In genomic region chr2:71728036-71728435, GRCh38 we compare ENCODE assay signal across 28 cellular contexts.
A peak's percentile ranks its signal among the peaks of the same experiment; 100 is the strongest.
DNase-seq lines count a peak whose midpoint lies in the region; ATAC-seq, FAIRE-seq and TF ChIP-seq lines count a peak whose summit lies in the region.
"Had no signal": no experiment of that assay in that cellular context is flagged by ENCODE, and none has a peak within 500 bp of the region (broad histone marks: within the 10 kb centered on the region; RNA-seq: fewer than 3 reads in every experiment).

No MANE protein-coding gene starts in this region.

- H3K4me2 ChIP-seq in PC-9 (peak overlapping the region; percentile 10; the same call in 1 of the 2 replicates), mammary epithelial cell (ENCODE audit: insufficient read depth, low read depth, low read length) (no peak overlapping the region), keratinocyte (ENCODE audit: control insufficient read depth, extremely low read depth, insufficient read depth, low read depth, low read length) (peak overlapping the region; percentile 24)
- H3K4me2 ChIP-seq: BLaER1 had no signal

- H4K20me1 ChIP-seq in PC-9 (ENCODE audit: insufficient read depth) (no peaks in the 10 kb centered on the region), mammary epithelial cell (ENCODE audit: insufficient read depth, low read length) (no peaks in the 10 kb centered on the region), keratinocyte (ENCODE audit: control insufficient read depth, extremely low read depth, insufficient read depth, low read length) (no peaks in the 10 kb centered on the region)
- H4K20me1 ChIP-seq: BLaER1 had no signal

- no peak for ATAC-seq in HG03439 (IDR thresholded peaks at IDR 0.05; ENCODE audit: unreplicated experiment)

- no TSS peak for BruUV-seq in PC-9 (replicated peaks; lab: Mats Ljungman, UMichigan)
- BruUV-seq in mammary epithelial cell (replicated peaks; lab: Mats Ljungman, UMichigan), result no TSS peak

- no peak for TF ChIP-seq CTCF in PC-9 (conservative IDR thresholded peaks at IDR 0.05)
- TF ChIP-seq CTCF in mammary epithelial cell (conservative IDR thresholded peaks at IDR 0.05 in 1 of 2, IDR thresholded peaks at IDR 0.05 in 1 of 2; ENCODE audit: extremely low read depth in 1 of 2, insufficient read depth in 1 of 2, low read depth in 1 of 2, low read length in 2 of 2), result no peak
- TF ChIP-seq CTCF in keratinocyte (optimal IDR thresholded peaks at IDR 0.05 in 1 of 3, IDR thresholded peaks at IDR 0.05 in 1 of 3, conservative IDR thresholded peaks at IDR 0.05 in 1 of 3; ENCODE audit: extremely low read depth in 1 of 3, insufficient read depth in 2 of 3, low read length in 3 of 3), result no peak
- no peak for TF ChIP-seq CTCF in prostate gland (IDR thresholded peaks at IDR 0.05)

- H3K9me3 ChIP-seq in PC-9 (ENCODE audit: insufficient read depth, low read depth) (peaks cover 16% of the 10 kb centered on the region; the same call in 1 of the 2 replicates), mammary epithelial cell (replicated peaks; ENCODE audit: insufficient read depth, low read length) (no peaks in the 10 kb centered on the region), keratinocyte (ENCODE audit: control insufficient read depth, low read depth, low read length) (peaks cover 3% of the 10 kb centered on the region), prostate gland (no peaks in the 10 kb centered on the region)
- H3K9me3 ChIP-seq: BE2C had no signal

- intact Hi-C loops in PC-9 (cut with micrococcal nuclease; ENCODE audit: unreplicated experiment) (no loop called here), mammary epithelial cell (cut with micrococcal nuclease) (no loop called here), prostate gland (cut with DNase I) (no loop called here)

- WGBS in mammary epithelial cell (ENCODE audit: low coverage, missing lambda C conversion rate), result 70% methylated on average over 1 of the region's 1 CpG
- 89% methylated on average over 1 of the region's 1 CpG for WGBS in prostate gland

- POLR2A ChIA-PET in PC-9 (lab: Charles Lee; ENCODE audit: unreplicated experiment), result no interaction called here

- no peaks in the 10 kb centered on the region for H3K79me2 ChIP-seq in PC-9 (ENCODE audit: low read depth)
- no peaks in the 10 kb centered on the region for H3K79me2 ChIP-seq in mammary epithelial cell (ENCODE audit: insufficient read depth, low read length)
- H3K79me2 ChIP-seq in keratinocyte (ENCODE audit: control insufficient read depth, insufficient read depth, low read length), result no peaks in the 10 kb centered on the region

- H3K36me3 ChIP-seq in PC-9 (ENCODE audit: low read depth), result no peaks in the 10 kb centered on the region
- no peaks in the 10 kb centered on the region for H3K36me3 ChIP-seq in mammary epithelial cell (ENCODE audit: insufficient read depth, low read length)
- no peaks in the 10 kb centered on the region for H3K36me3 ChIP-seq in keratinocyte (ENCODE audit: control insufficient read depth in 2 of 2, extremely low read depth in 1 of 2, insufficient read depth in 2 of 2, low read length in 2 of 2)
- H3K36me3 ChIP-seq in prostate gland, result no peaks in the 10 kb centered on the region
- H3K36me3 ChIP-seq: BE2C, BLaER1 had no signal

- H3K9me2 ChIP-seq in PC-9 (ENCODE audit: insufficient read depth), result no peaks in the 10 kb centered on the region; the same call in 1 of the 2 replicates

- H3K4me1 ChIP-seq in PC-9 (replicated peaks; ENCODE audit: insufficient read depth) (peaks cover 17% of the 10 kb centered on the region), mammary epithelial cell (ENCODE audit: insufficient read depth, low read length) (peaks cover 12% of the 10 kb centered on the region), keratinocyte (ENCODE audit: control insufficient read depth, extremely low read depth, insufficient read depth, low read length) (peaks cover 7% of the 10 kb centered on the region), prostate gland (replicated peaks) (no peaks in the 10 kb centered on the region)
- H3K4me1 ChIP-seq: BE2C, BLaER1 had no signal

- peaks cover 8% of the 10 kb centered on the region; the same call in 1 of the 2 replicates for H3F3A ChIP-seq in PC-9 (ENCODE audit: insufficient read depth, low read depth)

- FAIRE-seq in keratinocyte (lab: Jason Lieb, UNC) (no peak), RCC 7860 (lab: Jason Lieb, UNC) (no peak), H54 (lab: Jason Lieb, UNC) (no peak)
- FAIRE-seq: A204.1, G401.6, GM12891, GM19239 had no signal

- CTCF ChIA-PET in PC-9 (lab: Charles Lee) (no interaction called here), mammary epithelial cell (lab: Charles Lee; ENCODE audit: low non-redundant PET) (no interaction called here)

- in situ Hi-C loops in mammary epithelial cell (cut with MboI; ENCODE audit: low sequenced_read_pairs in 2 of 2), result no loop called here
- in situ Hi-C loops in G401 (cut with HindIII; ENCODE audit: low sequenced_read_pairs), result no loop called here

- DNase-seq in PC-9, result no peak
- DNase-seq in mammary epithelial cell, result no peak
- DNase-seq in keratinocyte (ENCODE audit: low read depth, low spot score), result no peak
- DNase-seq in prostate gland (ENCODE audit: low spot score), result no peak
- no peak for DNase-seq in G401 (ENCODE audit: low spot score)
- DNase-seq in RCC 7860 (ENCODE audit: low spot score), result no peak
- DNase-seq in H54 (ENCODE audit: insufficient read length, low spot score), result no peak
- DNase-seq: 8988T; ACHN; BE2C; C1 segment of cervical spinal cord; CD4-positive, alpha-beta memory T cell; CD4-positive, CD25-positive, alpha-beta regulatory T cell; CD8-positive, alpha-beta memory T cell; COR-L47; DMS 273 treated with DMSO at 0.1 percent for 48 hours; DMS153; DMS53; DMS79; DND-41; EL; GF-D8 had no signal

- no peak overlapping the region for H3K4me3 ChIP-seq in PC-9
- H3K4me3 ChIP-seq in mammary epithelial cell (replicated peaks in 1 of 3; ENCODE audit: insufficient read depth in 1 of 3, low read depth in 2 of 3, low read length in 3 of 3), result no peak overlapping the region
- H3K4me3 ChIP-seq in keratinocyte (ENCODE audit: control insufficient read depth in 2 of 3, extremely low read depth in 1 of 3, insufficient read depth in 2 of 3, low read depth in 1 of 3, low read length in 3 of 3), result no peak overlapping the region
- H3K4me3 ChIP-seq in prostate gland, result no peak overlapping the region
- H3K4me3 ChIP-seq: BLaER1 had no signal

- no peak overlapping the region for H3K27ac ChIP-seq in PC-9
- H3K27ac ChIP-seq in mammary epithelial cell (ENCODE audit: insufficient read depth, low read depth, low read length), result no peak overlapping the region
- H3K27ac ChIP-seq in keratinocyte (ENCODE audit: control insufficient read depth, insufficient read depth, low read length), result no peak overlapping the region
- peak overlapping the region; percentile 22 to 31 for H3K27ac ChIP-seq in prostate gland
- H3K27ac ChIP-seq: BLaER1 had no signal

- H3K9ac ChIP-seq in mammary epithelial cell (ENCODE audit: insufficient read depth, low read length) (no peak overlapping the region), keratinocyte (ENCODE audit: control insufficient read depth, extremely low read depth, insufficient read depth, low read length) (no peak overlapping the region)
- H3K9ac ChIP-seq: BLaER1 had no signal

- H3K27me3 ChIP-seq in PC-9 (ENCODE audit: insufficient read depth, low read depth) (no peaks in the 10 kb centered on the region), mammary epithelial cell (ENCODE audit: insufficient read depth, low read length) (no peaks in the 10 kb centered on the region), keratinocyte (ENCODE audit: control insufficient read depth, extremely low read depth, insufficient read depth, low read length) (peaks cover 4% of the 10 kb centered on the region), prostate gland (replicated peaks; ENCODE audit: insufficient read depth) (no peaks in the 10 kb centered on the region)
- H3K27me3 ChIP-seq: BE2C, BLaER1 had no signal

- H2AFZ ChIP-seq in PC-9, result no peak overlapping the region
- peak overlapping the region; percentile 73 for H2AFZ ChIP-seq in mammary epithelial cell (ENCODE audit: low read depth, low read length)
- no peak overlapping the region for H2AFZ ChIP-seq in keratinocyte (ENCODE audit: control insufficient read depth, low read length)

- dilution Hi-C loops in mammary epithelial cell (cut with HindIII; ENCODE audit: low sequenced_read_pairs) (no loop called here), keratinocyte (cut with MboI; ENCODE audit: extremely low pct_ligation_motif_present, low sequenced_read_pairs) (no loop called here)

- TF ChIP-seq POLR2A in prostate gland (IDR thresholded peaks at IDR 0.05) (no peak), H54 (IDR thresholded peaks at IDR 0.05; ENCODE audit: low read depth, low read length) (no peak)

- H3K9me1 ChIP-seq in keratinocyte (ENCODE audit: control insufficient read depth, extremely low read depth, insufficient read depth, low read length), result no peaks in the 10 kb centered on the region

Comparison
In these comparisons a context has a peak if more than half of its experiments do, and no peak if none do; other contexts are left out.
1. H3K27ac ChIP-seq: peak in prostate gland (2 of 2); none in PC-9 (single experiment), mammary epithelial cell (single experiment) and keratinocyte (single experiment).